In the genomic region with DNA sequence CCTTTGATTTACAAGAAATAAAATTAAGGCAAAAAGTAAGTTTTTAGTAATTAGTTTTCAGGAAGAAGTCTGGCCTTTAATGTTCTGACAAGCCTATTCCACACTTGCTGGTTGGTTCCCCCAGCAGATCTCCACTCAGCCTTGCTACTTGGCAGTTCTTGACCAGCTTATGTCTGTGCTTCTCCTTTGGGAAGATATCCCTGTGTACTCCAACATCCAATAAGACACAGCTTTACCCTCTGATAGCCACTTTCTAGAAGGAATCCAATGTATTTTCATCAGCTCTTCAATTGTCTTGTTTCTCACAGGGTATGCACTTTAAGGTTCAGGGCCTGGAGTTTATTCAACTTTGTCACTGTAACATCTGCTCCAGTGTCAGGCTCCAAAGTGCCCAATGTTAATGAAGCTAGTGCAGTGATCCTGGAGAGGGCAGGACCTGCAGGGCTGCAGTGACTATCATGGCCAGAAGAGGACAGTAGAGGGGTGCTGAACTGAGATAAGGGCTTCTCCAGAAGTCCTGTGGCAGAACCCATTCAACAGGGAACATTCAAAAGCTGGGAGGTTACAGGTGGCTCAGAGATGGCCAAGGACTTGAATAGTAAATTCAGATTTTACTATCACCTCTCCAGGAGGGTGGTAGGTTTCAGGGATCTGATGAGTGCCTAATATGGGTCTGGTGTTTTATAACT, we compare ENCODE assay signal across 8 cellular contexts. TPM values are rescaled to one million over a fixed set of nuclear protein-coding genes. Genes with fewer than 3 reads are reported as not detected.
DNase-seq lines count a peak whose midpoint lies in the region; ATAC-seq and TF ChIP-seq lines count a peak whose summit lies in the region.

No MANE protein-coding gene starts in this region.

- H3K4me3 Mint-ChIP-seq in Caco-2 (ENCODE audit: unreplicated experiment), result no peak overlapping the region
- no peak overlapping the region for H3K4me3 Mint-ChIP-seq in activated CD4-positive, alpha-beta memory T cell treated with anti-CD3 and anti-CD28 coated beads, Interleukin-2, amount 10 ng/mL, durations not matched to agents 7 days and 5 days

- no TSS peak for BruUV-seq in Caco-2 (replicated peaks; lab: Mats Ljungman, UMichigan)

- no peaks in the 10 kb centered on the region for H3K27me3 Mint-ChIP-seq in Caco-2 (ENCODE audit: insufficient read depth, unreplicated experiment)
- H3K27me3 Mint-ChIP-seq in activated CD4-positive, alpha-beta memory T cell treated with anti-CD3 and anti-CD28 coated beads, Interleukin-2, amount 10 ng/mL, durations not matched to agents 7 days and 5 days, result peaks cover 5% of the 10 kb centered on the region

- POLR2A ChIA-PET in Caco-2 (lab: Charles Lee), result interaction anchor here (0.8 kb wide), 1 partner anchor 742 kb away, joined by 6 read pairs; the partner anchor contains the start of gene PPM1A
- POLR2A ChIA-PET in activated CD4-positive, alpha-beta memory T cell treated with anti-CD3 and anti-CD28 coated beads, Interleukin-2, amount 10 ng/mL, durations not matched to agents 7 days and 5 days (lab: Charles Lee), result interaction anchor here (0.6 kb wide), 1 partner anchor 23 kb away, joined by 3 read pairs; the partner anchor contains the start of genes JKAMP and L3HYPDH

- CTCF ChIA-PET in Caco-2 (lab: Charles Lee), result interaction anchor here (0.5 to 2.1 kb wide), 14 partner anchors 14 to 422 kb away, joined by 3 to 33 read pairs (median 6); partner anchors contain the start of genes CCDC175, JKAMP and L3HYPDH
- CTCF ChIA-PET in activated CD4-positive, alpha-beta memory T cell treated with anti-CD3 and anti-CD28 coated beads, Interleukin-2, amount 10 ng/mL, durations not matched to agents 7 days and 5 days (lab: Charles Lee), result interaction anchor here (0.9 to 1.8 kb wide), 6 partner anchors 10 to 458 kb away, joined by 3 to 17 read pairs (median 4); partner anchors contain the start of genes CCDC175, JKAMP and L3HYPDH

- H3K4me1 Mint-ChIP-seq in Caco-2 (ENCODE audit: low read depth, unreplicated experiment), result peaks cover 12% of the 10 kb centered on the region
- H3K4me1 Mint-ChIP-seq in activated CD4-positive, alpha-beta memory T cell treated with anti-CD3 and anti-CD28 coated beads, Interleukin-2, amount 10 ng/mL, durations not matched to agents 7 days and 5 days, result peaks cover 7% of the 10 kb centered on the region

- H3K4me3 ChIP-seq in Caco-2 (ENCODE audit: low read depth, low read length), result no peak overlapping the region
- no peak overlapping the region for H3K4me3 ChIP-seq in neutrophil (ENCODE audit: low read depth in 1 of 2, low read length in 1 of 2)

- H3K36me3 Mint-ChIP-seq in Caco-2 (ENCODE audit: insufficient read depth, unreplicated experiment), result no peaks in the 10 kb centered on the region
- peaks cover 2% of the 10 kb centered on the region for H3K36me3 Mint-ChIP-seq in activated CD4-positive, alpha-beta memory T cell treated with anti-CD3 and anti-CD28 coated beads, Interleukin-2, amount 10 ng/mL, durations not matched to agents 7 days and 5 days (ENCODE audit: low read depth)

- no peaks in the 10 kb centered on the region for H3K9me3 Mint-ChIP-seq in Caco-2 (ENCODE audit: unreplicated experiment)
- no peaks in the 10 kb centered on the region for H3K9me3 Mint-ChIP-seq in activated CD4-positive, alpha-beta memory T cell treated with anti-CD3 and anti-CD28 coated beads, Interleukin-2, amount 10 ng/mL, durations not matched to agents 7 days and 5 days

- H3K27ac Mint-ChIP-seq in Caco-2 (ENCODE audit: unreplicated experiment), result no peak overlapping the region
- H3K27ac Mint-ChIP-seq in activated CD4-positive, alpha-beta memory T cell treated with anti-CD3 and anti-CD28 coated beads, Interleukin-2, amount 10 ng/mL, durations not matched to agents 7 days and 5 days, result no peak overlapping the region

- H3K36me3 ChIP-seq in Caco-2 (ENCODE audit: control insufficient read depth, insufficient read depth, low read length), result no peaks in the 10 kb centered on the region
- peaks cover 26% of the 10 kb centered on the region for H3K36me3 ChIP-seq in neutrophil

- H3K27me3 ChIP-seq in Caco-2 (replicated peaks; ENCODE audit: control insufficient read depth, insufficient read depth, low read length) (no peaks in the 10 kb centered on the region), neutrophil (no peaks in the 10 kb centered on the region)

- H3K9me3 ChIP-seq in Caco-2 (no peaks in the 10 kb centered on the region), neutrophil (no peaks in the 10 kb centered on the region)

- no peak overlapping the region for H3K27ac ChIP-seq in neutrophil

- H3K4me1 ChIP-seq in Caco-2 (no peaks in the 10 kb centered on the region; the same call in 1 of the 2 replicates), neutrophil (ENCODE audit: control insufficient read depth in 1 of 2, insufficient read depth in 1 of 2, low read depth in 1 of 2, low read length in 1 of 2) (no peaks in the 10 kb centered on the region)

- peak; percentile 78 to 81 for DNase-seq in Caco-2
- DNase-seq in NCI-H524 (lab: John Stamatoyannopoulos, UW), result peak; percentile 75 to 94
- DNase-seq in activated CD4-positive, alpha-beta memory T cell treated with anti-CD3 and anti-CD28 coated beads, Interleukin-2, amount 10 ng/mL, durations not matched to agents 7 days and 5 days, result peak; percentile 59
- DNase-seq in fibroblast of peridontal ligament (ENCODE audit: extremely low read depth), result peak; percentile 48

- TF ChIP-seq CTCF in Caco-2 (IDR thresholded peaks at IDR 0.05; ENCODE audit: insufficient read depth in 1 of 2, low read depth in 1 of 2, low read length in 1 of 2, severe bottlenecking in 1 of 2, unreplicated experiment in 1 of 2) (peak; percentile 75 to 98), neutrophil (IDR thresholded peaks at IDR 0.05) (peak; percentile 36)

- peak; percentile 80 for ATAC-seq in GM19372 (IDR thresholded peaks at IDR 0.05; ENCODE audit: low read depth, unreplicated experiment)
- peak; percentile 69 for ATAC-seq in HG03469 (IDR thresholded peaks at IDR 0.05; ENCODE audit: unreplicated experiment)
- no peak for ATAC-seq in HG02840 (IDR thresholded peaks at IDR 0.05; ENCODE audit: low FRiP score, unreplicated experiment)

- intact Hi-C loops in Caco-2 (cut with micrococcal nuclease; ENCODE audit: unreplicated experiment), result loop anchor here (1.0 to 10.0 kb wide), 5 partner anchors 63 to 678 kb away; partner anchors contain the start of gene CCDC175

RNA-seq across cellular contexts. Expression of gene JKAMP, which starts 22.9 kb away (rescaled TPM):
- total RNA-seq in Caco-2 (2022), result 24.7 and 31.0 TPM in 2 replicates
- 10 to 100 TPM; 31.1 to 31.5 TPM for total RNA-seq in activated CD4-positive, alpha-beta memory T cell treated with anti-CD3 and anti-CD28 coated beads, Interleukin-2, amount 10 ng/mL, durations not matched to agents 7 days and 5 days

RNA-seq across cellular contexts. Expression of gene L3HYPDH, which starts 23.0 kb away (rescaled TPM):
- total RNA-seq in Caco-2 (2022), result 15.3 and 15.7 TPM in 2 replicates
- 10 to 100 TPM; 15.6 to 17.4 TPM for total RNA-seq in activated CD4-positive, alpha-beta memory T cell treated with anti-CD3 and anti-CD28 coated beads, Interleukin-2, amount 10 ng/mL, durations not matched to agents 7 days and 5 days

RNA-seq across cellular contexts. Expression of gene GPR135, which starts 42.0 kb away (rescaled TPM):
- 0.52 and 0.77 TPM in 2 replicates for total RNA-seq in Caco-2 (2022)
- 1 to 10 TPM in 1 of 2 experiments, under 1 TPM in 1; 0.95 to 1.0 TPM for total RNA-seq in activated CD4-positive, alpha-beta memory T cell treated with anti-CD3 and anti-CD28 coated beads, Interleukin-2, amount 10 ng/mL, durations not matched to agents 7 days and 5 days
